Comparison of ENCODE assay signal across 19 cellular contexts in genomic region chr14:47227051-47227600, GRCh38.
DNase-seq lines count a peak whose midpoint lies in the region; TF ChIP-seq lines count a peak whose summit lies in the region.
"Had no signal": no experiment of that assay in that cellular context is flagged by ENCODE, and none has a peak within 500 bp of the region (broad histone marks: within the 10 kb centered on the region; RNA-seq: fewer than 3 reads in every experiment).

No MANE protein-coding gene starts in this region.

- H3K4me3 ChIP-seq in choroid plexus epithelial cell (ENCODE audit: low read depth, low read length): no peak overlapping the region
- H3K4me3 ChIP-seq: lower lobe of right lung, pancreas had no signal

- no peak overlapping the region for H3K4me3 Mint-ChIP-seq in nephron progenitor cell
- H3K4me3 Mint-ChIP-seq: H9; stimulated activated memory B cell treated with anti-CD40 and anti-IgM and Interleukin-4, amounts not matched to agents 10 μg/mL and 1 μg/mL and 100 μg/mL, for 72 hours had no signal

- H3K27ac Mint-ChIP-seq in nephron progenitor cell: peak overlapping the region; percentile 90
- H3K27ac Mint-ChIP-seq: H9; immature natural killer cell; stimulated activated memory B cell treated with anti-CD40 and anti-IgM and Interleukin-4, amounts not matched to agents 10 μg/mL and 1 μg/mL and 100 μg/mL, for 72 hours had no signal

- TF ChIP-seq CTCF in choroid plexus epithelial cell (conservative IDR thresholded peaks at IDR 0.05; ENCODE audit: low read depth, low read length) (no peak), nephron progenitor cell (IDR thresholded peaks at IDR 0.05) (no peak)

- no peaks in the 10 kb centered on the region for H3K9me3 Mint-ChIP-seq in nephron progenitor cell
- H3K9me3 Mint-ChIP-seq: H9; stimulated activated memory B cell treated with anti-CD40 and anti-IgM and Interleukin-4, amounts not matched to agents 10 μg/mL and 1 μg/mL and 100 μg/mL, for 72 hours had no signal

- peak; percentile 21 for DNase-seq in GF-D8 (lab: John Stamatoyannopoulos, UW)
- peak; percentile 6 for DNase-seq in NOMO-1 treated with dmso at 0.1 percent for 144 hours (lab: John Stamatoyannopoulos, UW; ENCODE audit: unreplicated experiment)
- DNase-seq in choroid plexus epithelial cell (ENCODE audit: low read depth): peak; percentile 26
- no peak for DNase-seq in nephron progenitor cell
- DNase-seq in NCI-H774 (lab: John Stamatoyannopoulos, UW): no peak
- no peak for DNase-seq in superior temporal gyrus (ENCODE audit: extremely low spot score)
- no peak for DNase-seq in activated naive CD4-positive, alpha-beta T cell (lab: John Stamatoyannopoulos, UW)
- DNase-seq: activated CD4-positive, alpha-beta T cell treated with anti-CD3 and anti-CD28 coated beads, Interleukin-2, amount 50 U/mL, for 1 hour; activated CD8-positive, alpha-beta memory T cell treated with anti-CD3 and anti-CD28 coated beads, Interleukin-2, amount 50 U/mL, for 48 hours; activated effector memory CD4-positive, alpha-beta T cell treated with anti-CD3 and anti-CD28 coated beads, Interleukin-2, amount 50 U/mL, for 16 hours; amniotic stem cell; caudate nucleus; H9; head of caudate nucleus; immature natural killer cell; lower lobe of right lung; NCI-H1436; pancreas had no signal

- peaks cover 17% of the 10 kb centered on the region for H3K4me1 Mint-ChIP-seq in nephron progenitor cell
- H3K4me1 Mint-ChIP-seq: H9; stimulated activated memory B cell treated with anti-CD40 and anti-IgM and Interleukin-4, amounts not matched to agents 10 μg/mL and 1 μg/mL and 100 μg/mL, for 72 hours had no signal

- H3K36me3 Mint-ChIP-seq in nephron progenitor cell (ENCODE audit: low read depth): no peaks in the 10 kb centered on the region
- H3K36me3 Mint-ChIP-seq: immature natural killer cell; stimulated activated memory B cell treated with anti-CD40 and anti-IgM and Interleukin-4, amounts not matched to agents 10 μg/mL and 1 μg/mL and 100 μg/mL, for 72 hours had no signal

- no peaks in the 10 kb centered on the region for H3K27me3 Mint-ChIP-seq in nephron progenitor cell (ENCODE audit: low read depth, poor library complexity)
- H3K27me3 Mint-ChIP-seq: stimulated activated memory B cell treated with anti-CD40 and anti-IgM and Interleukin-4, amounts not matched to agents 10 μg/mL and 1 μg/mL and 100 μg/mL, for 72 hours had no signal

Comparison
In these comparisons a context has a peak if more than half of its experiments do, and no peak if none do; other contexts are left out.
1. DNase-seq: peak in GF-D8 (single experiment), NOMO-1 treated with dmso at 0.1 percent for 144 hours (single experiment) and choroid plexus epithelial cell (single experiment); none in nephron progenitor cell (single experiment), NCI-H774 (single experiment), superior temporal gyrus (single experiment) and activated naive CD4-positive, alpha-beta T cell (0 of 4).